Comparison of ENCODE assay signal across 8 cellular contexts in genomic region chr17:74758846-74759163, GRCh38. TPM values are rescaled to one million over a fixed set of nuclear protein-coding genes. Genes with fewer than 3 reads are reported as not detected.
A peak's percentile ranks its signal among the peaks of the same experiment; 100 is the strongest.
DNase-seq lines count a peak whose midpoint lies in the region; ATAC-seq and TF ChIP-seq lines count a peak whose summit lies in the region.

No MANE protein-coding gene starts in this region.

- POLR2A ChIA-PET in activated CD4-positive, alpha-beta memory T cell treated with anti-CD3 and anti-CD28 coated beads, Interleukin-2, amount 10 ng/mL, durations not matched to agents 7 days and 5 days (lab: Charles Lee): interaction anchor here (0.9 to 8.0 kb wide), 8 partner anchors 10 to 193 kb away, joined by 3 to 98 read pairs (median 12); partner anchors contain the start of genes NAT9, NHERF1 and RAB37

- no peak for TF ChIP-seq CTCF in liver (IDR thresholded peaks at IDR 0.05; ENCODE audit: low read depth, low read length, missing input control)

- H3K4me3 Mint-ChIP-seq in activated CD4-positive, alpha-beta memory T cell treated with anti-CD3 and anti-CD28 coated beads, Interleukin-2, amount 10 ng/mL, durations not matched to agents 7 days and 5 days: peak overlapping the region; percentile 61

- WGBS in liver: 88% methylated on average over 1 of the region's 1 CpG

- H3K27ac ChIP-seq in liver (ENCODE audit: low read depth in 1 of 2, low read length in 2 of 2): peak overlapping the region; percentile 75 to 76

- H3K36me3 Mint-ChIP-seq in activated CD4-positive, alpha-beta memory T cell treated with anti-CD3 and anti-CD28 coated beads, Interleukin-2, amount 10 ng/mL, durations not matched to agents 7 days and 5 days (ENCODE audit: low read depth): peaks cover 43% of the 10 kb centered on the region

- ATAC-seq in HG02610 (IDR thresholded peaks at IDR 0.05; ENCODE audit: unreplicated experiment): peak; percentile 24
- no peak for ATAC-seq in GM18505 (IDR thresholded peaks at IDR 0.05; ENCODE audit: unreplicated experiment)

- H3K4me1 ChIP-seq in liver (ENCODE audit: control insufficient read depth in 4 of 4, insufficient read depth in 4 of 4, low read length in 3 of 4): peaks cover 53 to 93% (median 81%) of the 10 kb centered on the region in 4 donors

- H3K27me3 Mint-ChIP-seq in activated CD4-positive, alpha-beta memory T cell treated with anti-CD3 and anti-CD28 coated beads, Interleukin-2, amount 10 ng/mL, durations not matched to agents 7 days and 5 days: no peaks in the 10 kb centered on the region

- H3K4me3 ChIP-seq in liver (ENCODE audit: low read depth in 1 of 3, low read length in 3 of 3): no peak overlapping the region

- no peaks in the 10 kb centered on the region for H3K27me3 ChIP-seq in liver (ENCODE audit: control insufficient read depth in 4 of 4, insufficient read depth in 4 of 4, low read length in 3 of 4)

- no peak for TF ChIP-seq POLR2A in GM18505 (IDR thresholded peaks at IDR 0.05; ENCODE audit: borderline replicate concordance, extremely low read depth, insufficient read depth, insufficient read length)

- no peak overlapping the region for H3K9ac ChIP-seq in liver (ENCODE audit: low read depth in 1 of 2, low read length in 2 of 2)

- H3K9me3 ChIP-seq in liver (ENCODE audit: control insufficient read depth in 4 of 4, low read length in 3 of 4): no peaks in the 10 kb centered on the region

- peaks cover 79% of the 10 kb centered on the region for H3K4me1 Mint-ChIP-seq in activated CD4-positive, alpha-beta memory T cell treated with anti-CD3 and anti-CD28 coated beads, Interleukin-2, amount 10 ng/mL, durations not matched to agents 7 days and 5 days

- DNase-seq in AG20443 (ENCODE audit: low spot score) (peak; percentile 64), OCI-M2 (lab: John Stamatoyannopoulos, UW; ENCODE audit: unreplicated experiment) (no peak), NCI-H774 (lab: John Stamatoyannopoulos, UW) (no peak), RKO (ENCODE audit: low spot score) (no peak)
- no peak for DNase-seq in activated CD4-positive, alpha-beta memory T cell treated with anti-CD3 and anti-CD28 coated beads, Interleukin-2, amount 10 ng/mL, durations not matched to agents 7 days and 5 days

- peak overlapping the region; percentile 79 for H3K27ac Mint-ChIP-seq in activated CD4-positive, alpha-beta memory T cell treated with anti-CD3 and anti-CD28 coated beads, Interleukin-2, amount 10 ng/mL, durations not matched to agents 7 days and 5 days

- H3K9me3 Mint-ChIP-seq in activated CD4-positive, alpha-beta memory T cell treated with anti-CD3 and anti-CD28 coated beads, Interleukin-2, amount 10 ng/mL, durations not matched to agents 7 days and 5 days: no peaks in the 10 kb centered on the region

- no peaks in the 10 kb centered on the region for H3K36me3 ChIP-seq in liver (ENCODE audit: control insufficient read depth in 4 of 4, insufficient read depth in 3 of 4, low read depth in 1 of 4, low read length in 3 of 4)

- no peak for TF ChIP-seq RAD21 in liver (IDR thresholded peaks at IDR 0.05)

- CTCF ChIA-PET in activated CD4-positive, alpha-beta memory T cell treated with anti-CD3 and anti-CD28 coated beads, Interleukin-2, amount 10 ng/mL, durations not matched to agents 7 days and 5 days (lab: Charles Lee): interaction anchor here (0.8 to 12.5 kb wide), 11 partner anchors 9 to 107 kb away, joined by 3 to 93 read pairs (median 21); partner anchors contain the start of genes NAT9 and RAB37

TF ChIP-seq in liver, 16 proteins besides CTCF, POLR2A, EP300 and RAD21:
- TF ChIP-seq ZBTB33 (IDR thresholded peaks at IDR 0.05) (no peak), FOXA1 (IDR thresholded peaks at IDR 0.05) (no peak), REST (IDR thresholded peaks at IDR 0.05) (no peak), RXRA (IDR thresholded peaks at IDR 0.05) (no peak), JUND (IDR thresholded peaks at IDR 0.05) (no peak), HNF4G (IDR thresholded peaks at IDR 0.05) (no peak)

RNA-seq across cellular contexts. Expression of gene NHERF1, which starts 10.4 kb away (rescaled TPM):
- 100 to 1,000 TPM; 320 to 328 TPM for total RNA-seq in activated CD4-positive, alpha-beta memory T cell treated with anti-CD3 and anti-CD28 coated beads, Interleukin-2, amount 10 ng/mL, durations not matched to agents 7 days and 5 days
- total RNA-seq in liver: 10 to 100 TPM; 38.1 to 84.1 TPM
- 100 to 1,000 TPM; 105 to 160 TPM for polyA plus RNA-seq in liver

RNA-seq across cellular contexts. Expression of gene NAT9, which starts 17.3 kb away (rescaled TPM):
- 10 to 100 TPM; 32.1 to 32.3 TPM for total RNA-seq in activated CD4-positive, alpha-beta memory T cell treated with anti-CD3 and anti-CD28 coated beads, Interleukin-2, amount 10 ng/mL, durations not matched to agents 7 days and 5 days
- 10 to 100 TPM in 1 of 2 donors, 1 to 10 TPM in 1; 8.1 to 25.5 TPM for total RNA-seq in liver
- polyA plus RNA-seq in liver: 10 to 100 TPM; 15.7 to 18.4 TPM

RNA-seq across cellular contexts. Expression of gene RAB37, which starts 21.7 kb away (rescaled TPM):
- 10 to 100 TPM; 56.1 to 58.5 TPM for total RNA-seq in activated CD4-positive, alpha-beta memory T cell treated with anti-CD3 and anti-CD28 coated beads, Interleukin-2, amount 10 ng/mL, durations not matched to agents 7 days and 5 days
- 1 to 10 TPM; 5.1 to 5.3 TPM for total RNA-seq in liver
- 1 to 10 TPM; 5.9 to 8.8 TPM for polyA plus RNA-seq in liver

RNA-seq across cellular contexts. Expression of gene CD300LF, which starts 46.1 kb away (rescaled TPM):
- total RNA-seq in activated CD4-positive, alpha-beta memory T cell treated with anti-CD3 and anti-CD28 coated beads, Interleukin-2, amount 10 ng/mL, durations not matched to agents 7 days and 5 days: not detected
- total RNA-seq in liver: 1 to 10 TPM; 1.5 to 1.9 TPM
- under 1 TPM; 0.13 to 0.55 TPM for polyA plus RNA-seq in liver

Comparison
In these comparisons a context has a peak if more than half of its experiments do, and no peak if none do; other contexts are left out.
1. RNA of gene RAB37, which starts 21.7 kb away (total RNA-seq): 56.1 to 58.5 TPM in activated CD4-positive, alpha-beta memory T cell treated with anti-CD3 and anti-CD28 coated beads, Interleukin-2, amount 10 ng/mL, durations not matched to agents 7 days and 5 days; 5.1 to 5.3 TPM in liver; every median in the first group is over 4 times any median in the second.